ENCODE assay signal across 1 cellular context in genomic region chr6:32968093-32968769, GRCh38.
TF ChIP-seq lines count a peak whose summit lies in the region.

TSS of gene BRD2 (plus strand) at chr6:32968594. CDS start at chr6:32972899, 4,305 bp downstream.

TF ChIP-seq in HepG2, 621 proteins besides CTCF, POLR2A, EP300 and RAD21 (continued from another document and continues in another):
- TF ChIP-seq, protein P1, sequence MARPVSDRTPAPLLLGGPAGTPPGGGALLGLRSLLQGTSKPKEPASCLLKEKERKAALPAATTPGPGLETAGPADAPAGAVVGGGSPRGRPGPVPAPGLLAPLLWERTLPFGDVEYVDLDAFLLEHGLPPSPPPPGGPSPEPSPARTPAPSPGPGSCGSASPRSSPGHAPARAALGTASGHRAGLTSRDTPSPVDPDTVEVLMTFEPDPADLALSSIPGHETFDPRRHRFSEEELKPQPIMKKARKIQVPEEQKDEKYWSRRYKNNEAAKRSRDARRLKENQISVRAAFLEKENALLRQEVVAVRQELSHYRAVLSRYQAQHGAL (CRISPR knock-in tag; IDR thresholded peaks at IDR 0.05; ENCODE audit: not compliant biosample characterization): peak; percentile 59
- TF ChIP-seq ZBTB14 (CRISPR knock-in tag; IDR thresholded peaks at IDR 0.05) (peak; percentile 93), ZNF18 (CRISPR knock-in tag; IDR thresholded peaks at IDR 0.05; ENCODE audit: insufficient replicate concordance) (peak; percentile 89), GABPA (IDR thresholded peaks at IDR 0.05; ENCODE audit: low read depth, low read length) (no peak), GABPA (CRISPR knock-in tag; IDR thresholded peaks at IDR 0.05; ENCODE audit: low read depth) (peak; percentile 37; the same call in 1 of the 2 replicates), CCAR2 (optimal IDR thresholded peaks at IDR 0.05; ENCODE audit: low read depth, low read length) (no peak), IRF1 (CRISPR knock-in tag; IDR thresholded peaks at IDR 0.05; ENCODE audit: low read depth) (0 out of 2 replicates have a peak, but pooled peaks have one; percentile 16), TSC22D2 (CRISPR knock-in tag; IDR thresholded peaks at IDR 0.05; ENCODE audit: borderline replicate concordance) (peak; percentile 96), ZKSCAN1 (IDR thresholded peaks at IDR 0.05; ENCODE audit: low read length) (no peak; the same call in 1 of the 2 replicates), ZNF773 (CRISPR knock-in tag; IDR thresholded peaks at IDR 0.05; ENCODE audit: borderline replicate concordance) (peak; percentile 51; the same call in 1 of the 2 replicates), ZBTB39 (CRISPR knock-in tag; IDR thresholded peaks at IDR 0.05) (no peak), ZNF775 (CRISPR knock-in tag; IDR thresholded peaks at IDR 0.05; ENCODE audit: borderline replicate concordance) (0 out of 2 replicates have a peak, but pooled peaks have one; percentile 27), ZNF781 (CRISPR knock-in tag; IDR thresholded peaks at IDR 0.05; ENCODE audit: borderline replicate concordance, not compliant biosample characterization) (peak; percentile 92), ZNF382 (CRISPR knock-in tag; IDR thresholded peaks at IDR 0.05; ENCODE audit: borderline replicate concordance) (no peak), ZNF740 (CRISPR knock-in tag; IDR thresholded peaks at IDR 0.05) (peak; percentile 99), ZNF589 (CRISPR knock-in tag; conservative IDR thresholded peaks at IDR 0.05) (peak; percentile 92; the same call in 1 of the 2 replicates), SCMH1 (CRISPR knock-in tag; IDR thresholded peaks at IDR 0.05; ENCODE audit: borderline replicate concordance) (no peak), RXRA (CRISPR knock-in tag; IDR thresholded peaks at IDR 0.05) (peak; percentile 96), PHF8 (CRISPR knock-in tag; IDR thresholded peaks at IDR 0.05) (peak; percentile 96), ZUFSP (CRISPR knock-in tag; IDR thresholded peaks at IDR 0.05; ENCODE audit: borderline replicate concordance) (no peak), NFE2 (CRISPR knock-in tag; IDR thresholded peaks at IDR 0.05) (no peak), ZNF572 (CRISPR knock-in tag; IDR thresholded peaks at IDR 0.05) (peak; percentile 95), ZMAT3 (CRISPR knock-in tag; conservative IDR thresholded peaks at IDR 0.05) (peak; percentile 76), RARG (CRISPR knock-in tag; IDR thresholded peaks at IDR 0.05; ENCODE audit: low read depth) (no peak), HES4 (CRISPR knock-in tag; IDR thresholded peaks at IDR 0.05; ENCODE audit: borderline replicate concordance) (peak; percentile 73), ELF4 (CRISPR knock-in tag; IDR thresholded peaks at IDR 0.05; ENCODE audit: borderline replicate concordance) (peak; percentile 56; the same call in 1 of the 2 replicates), MNT (IDR thresholded peaks at IDR 0.05) (peak; percentile 35; the same call in 1 of the 2 replicates), KMT2B (CRISPR knock-in tag; IDR thresholded peaks at IDR 0.05) (peak; percentile 89; the same call in 1 of the 2 replicates), IRF2 (CRISPR knock-in tag; IDR thresholded peaks at IDR 0.05) (no peak; the same call in none of the 2 replicates), E2F1 (CRISPR knock-in tag; IDR thresholded peaks at IDR 0.05) (peak; percentile 95), ZNF75D (CRISPR knock-in tag; IDR thresholded peaks at IDR 0.05; ENCODE audit: borderline replicate concordance) (peak; percentile 93; the same call in 1 of the 2 replicates), KLF16 (CRISPR knock-in tag; IDR thresholded peaks at IDR 0.05) (peak in 1 of 2 experiments; percentile 78; a peak in 2 of 4 replicates), SSRP1 (CRISPR knock-in tag; IDR thresholded peaks at IDR 0.05) (peak; percentile 75; the same call in 1 of the 2 replicates), NAIF1 (CRISPR knock-in tag; IDR thresholded peaks at IDR 0.05; ENCODE audit: borderline replicate concordance) (peak; percentile 95), KLF6 (CRISPR knock-in tag; IDR thresholded peaks at IDR 0.05) (peak; percentile 84; the same call in 1 of the 2 replicates), ZNF329 (CRISPR knock-in tag; IDR thresholded peaks at IDR 0.05; ENCODE audit: low read depth) (peak; percentile 89), RXRB (CRISPR knock-in tag; IDR thresholded peaks at IDR 0.05; ENCODE audit: borderline replicate concordance) (peak; percentile 86)
- TF ChIP-seq, protein P2, sequence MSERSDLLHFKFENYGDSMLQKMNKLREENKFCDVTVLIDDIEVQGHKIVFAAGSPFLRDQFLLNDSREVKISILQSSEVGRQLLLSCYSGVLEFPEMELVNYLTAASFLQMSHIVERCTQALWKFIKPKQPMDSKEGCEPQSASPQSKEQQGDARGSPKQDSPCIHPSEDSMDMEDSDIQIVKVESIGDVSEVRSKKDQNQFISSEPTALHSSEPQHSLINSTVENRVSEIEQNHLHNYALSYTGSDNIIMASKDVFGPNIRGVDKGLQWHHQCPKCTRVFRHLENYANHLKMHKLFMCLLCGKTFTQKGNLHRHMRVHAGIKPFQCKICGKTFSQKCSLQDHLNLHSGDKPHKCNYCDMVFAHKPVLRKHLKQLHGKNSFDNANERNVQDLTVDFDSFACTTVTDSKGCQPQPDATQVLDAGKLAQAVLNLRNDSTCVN (CRISPR knock-in tag; IDR thresholded peaks at IDR 0.05; ENCODE audit: borderline replicate concordance): peak; percentile 10; the same call in 1 of the 2 replicates
- TF ChIP-seq, protein P3, sequence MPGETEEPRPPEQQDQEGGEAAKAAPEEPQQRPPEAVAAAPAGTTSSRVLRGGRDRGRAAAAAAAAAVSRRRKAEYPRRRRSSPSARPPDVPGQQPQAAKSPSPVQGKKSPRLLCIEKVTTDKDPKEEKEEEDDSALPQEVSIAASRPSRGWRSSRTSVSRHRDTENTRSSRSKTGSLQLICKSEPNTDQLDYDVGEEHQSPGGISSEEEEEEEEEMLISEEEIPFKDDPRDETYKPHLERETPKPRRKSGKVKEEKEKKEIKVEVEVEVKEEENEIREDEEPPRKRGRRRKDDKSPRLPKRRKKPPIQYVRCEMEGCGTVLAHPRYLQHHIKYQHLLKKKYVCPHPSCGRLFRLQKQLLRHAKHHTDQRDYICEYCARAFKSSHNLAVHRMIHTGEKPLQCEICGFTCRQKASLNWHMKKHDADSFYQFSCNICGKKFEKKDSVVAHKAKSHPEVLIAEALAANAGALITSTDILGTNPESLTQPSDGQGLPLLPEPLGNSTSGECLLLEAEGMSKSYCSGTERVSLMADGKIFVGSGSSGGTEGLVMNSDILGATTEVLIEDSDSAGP (CRISPR knock-in tag; IDR thresholded peaks at IDR 0.05; ENCODE audit: borderline replicate concordance): peak; percentile 95
- TF ChIP-seq, protein P4, sequence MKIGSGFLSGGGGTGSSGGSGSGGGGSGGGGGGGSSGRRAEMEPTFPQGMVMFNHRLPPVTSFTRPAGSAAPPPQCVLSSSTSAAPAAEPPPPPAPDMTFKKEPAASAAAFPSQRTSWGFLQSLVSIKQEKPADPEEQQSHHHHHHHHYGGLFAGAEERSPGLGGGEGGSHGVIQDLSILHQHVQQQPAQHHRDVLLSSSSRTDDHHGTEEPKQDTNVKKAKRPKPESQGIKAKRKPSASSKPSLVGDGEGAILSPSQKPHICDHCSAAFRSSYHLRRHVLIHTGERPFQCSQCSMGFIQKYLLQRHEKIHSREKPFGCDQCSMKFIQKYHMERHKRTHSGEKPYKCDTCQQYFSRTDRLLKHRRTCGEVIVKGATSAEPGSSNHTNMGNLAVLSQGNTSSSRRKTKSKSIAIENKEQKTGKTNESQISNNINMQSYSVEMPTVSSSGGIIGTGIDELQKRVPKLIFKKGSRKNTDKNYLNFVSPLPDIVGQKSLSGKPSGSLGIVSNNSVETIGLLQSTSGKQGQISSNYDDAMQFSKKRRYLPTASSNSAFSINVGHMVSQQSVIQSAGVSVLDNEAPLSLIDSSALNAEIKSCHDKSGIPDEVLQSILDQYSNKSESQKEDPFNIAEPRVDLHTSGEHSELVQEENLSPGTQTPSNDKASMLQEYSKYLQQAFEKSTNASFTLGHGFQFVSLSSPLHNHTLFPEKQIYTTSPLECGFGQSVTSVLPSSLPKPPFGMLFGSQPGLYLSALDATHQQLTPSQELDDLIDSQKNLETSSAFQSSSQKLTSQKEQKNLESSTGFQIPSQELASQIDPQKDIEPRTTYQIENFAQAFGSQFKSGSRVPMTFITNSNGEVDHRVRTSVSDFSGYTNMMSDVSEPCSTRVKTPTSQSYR (CRISPR knock-in tag; IDR thresholded peaks at IDR 0.05; ENCODE audit: borderline replicate concordance): peak; percentile 98
